8 cellular contexts compared by ENCODE assay signal in the genomic region with DNA sequence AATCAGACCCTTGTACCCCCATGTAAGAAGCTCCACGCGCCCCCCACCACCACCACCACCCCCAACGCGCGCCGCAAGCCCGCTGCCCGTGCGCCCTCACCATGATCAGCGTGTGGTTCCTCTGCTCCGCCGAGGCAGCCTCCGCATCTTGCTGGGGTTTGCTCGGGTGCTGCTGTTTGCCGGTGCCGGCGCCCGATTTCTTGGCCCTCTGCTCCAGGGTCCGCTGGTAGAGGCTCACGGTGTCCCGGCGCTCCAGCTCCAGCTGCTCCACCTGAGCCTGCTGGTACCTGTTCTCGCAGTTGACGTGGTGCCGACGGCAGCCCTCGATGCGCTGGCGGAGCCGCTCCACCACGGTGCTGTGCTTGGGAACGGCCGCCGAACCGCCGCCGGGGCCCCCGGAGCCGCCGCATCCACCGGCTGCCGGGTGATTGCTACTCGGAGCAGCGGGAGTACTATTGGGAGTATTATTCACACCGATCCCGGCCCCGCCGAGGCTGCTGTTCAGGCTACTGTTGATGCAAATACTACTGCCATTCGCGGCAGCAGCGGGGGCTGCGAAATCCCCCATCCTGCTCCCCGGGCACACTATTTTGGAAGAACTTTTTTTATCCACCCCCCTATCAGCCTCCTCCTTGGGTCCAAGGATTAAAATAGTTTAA. TPM values are rescaled to one million over a fixed set of nuclear protein-coding genes. Genes with fewer than 3 reads are reported as not detected.
DNase-seq lines count a peak whose midpoint lies in the region; ATAC-seq and TF ChIP-seq lines count a peak whose summit lies in the region.

No MANE protein-coding gene starts in this region.

- no peaks in the 10 kb centered on the region for H3K27me3 Mint-ChIP-seq in Caco-2 (ENCODE audit: insufficient read depth, unreplicated experiment)

- H3K4me1 ChIP-seq in Caco-2 (peaks cover 11% of the 10 kb centered on the region; the same call in 1 of the 2 replicates), lower lobe of right lung (peaks cover 21% of the 10 kb centered on the region)

- peak overlapping the region; percentile 97 for H3K4me3 Mint-ChIP-seq in Caco-2 (ENCODE audit: unreplicated experiment)

- H3K27me3 ChIP-seq in Caco-2 (replicated peaks; ENCODE audit: control insufficient read depth, insufficient read depth, low read length) = no peaks in the 10 kb centered on the region
- no peaks in the 10 kb centered on the region for H3K27me3 ChIP-seq in lower lobe of right lung (ENCODE audit: low read depth)

- H3K27ac ChIP-seq in lower lobe of right lung = peak overlapping the region; percentile 88

- no peaks in the 10 kb centered on the region for H3K9me3 ChIP-seq in Caco-2
- no peaks in the 10 kb centered on the region for H3K9me3 ChIP-seq in lower lobe of right lung

- ATAC-seq in lower lobe of right lung (peak; percentile 1 to 11), GM21825 (IDR thresholded peaks at IDR 0.05; ENCODE audit: unreplicated experiment) (no peak), GM21423 (IDR thresholded peaks at IDR 0.05; ENCODE audit: unreplicated experiment) (no peak)

- H3K9me3 Mint-ChIP-seq in Caco-2 (ENCODE audit: unreplicated experiment) = no peaks in the 10 kb centered on the region

- POLR2A ChIA-PET in Caco-2 (lab: Charles Lee) = interaction anchor here (1.8 kb wide), 1 partner anchor 133 kb away, joined by 8 read pairs; no protein-coding TSS in a partner anchor

- intact Hi-C loops in Caco-2 (cut with micrococcal nuclease; ENCODE audit: unreplicated experiment) = loop anchor here (1.0 to 5.0 kb wide), 2 partner anchors 101 to 486 kb away; partner anchors contain the start of gene MGST2
- intact Hi-C loops in lower lobe of right lung (cut with DNase I) = loop anchor here (10.0 kb wide), 1 partner anchor 92 kb away; no protein-coding TSS in a partner anchor

- BruUV-seq in Caco-2 (replicated peaks; lab: Mats Ljungman, UMichigan) = no TSS peak

- H3K4me1 Mint-ChIP-seq in Caco-2 (ENCODE audit: low read depth, unreplicated experiment) = peaks cover 8% of the 10 kb centered on the region

- DNase-seq in Caco-2 (peak; percentile 50 to 52), LNCaP clone FGC (ENCODE audit: low read depth) (no peak), lower lobe of right lung (peak; percentile 76)
- peak; percentile 37 to 48 for DNase-seq in activated CD4-positive, alpha-beta T cell treated with anti-CD3 and anti-CD28 coated beads, Interleukin-2, amount 50 U/mL, for 48 hours
- DNase-seq in effector CD4-positive, alpha-beta T cell = peak; percentile 38
- DNase-seq in stimulated activated CD4-positive, alpha-beta T cell treated with anti-CD3 and anti-CD28 coated beads, TNF-alpha, amount 100 ng/mL, for 4 hours (ENCODE audit: low read depth in 3 of 3) = peak; percentile 21 to 27 (median 25)

- CTCF ChIA-PET in Caco-2 (lab: Charles Lee) = interaction anchor here (0.6 to 1.1 kb wide), 3 partner anchors 99 to 134 kb away, joined by 3 read pairs; no protein-coding TSS in a partner anchor

- H3K36me3 ChIP-seq in Caco-2 (ENCODE audit: control insufficient read depth, insufficient read depth, low read length) (no peaks in the 10 kb centered on the region), lower lobe of right lung (no peaks in the 10 kb centered on the region)

- TF ChIP-seq CTCF in Caco-2 (IDR thresholded peaks at IDR 0.05; ENCODE audit: insufficient read depth in 1 of 2, low read depth in 1 of 2, low read length in 1 of 2, severe bottlenecking in 1 of 2, unreplicated experiment in 1 of 2) (no peak), LNCaP clone FGC (IDR thresholded peaks at IDR 0.05; ENCODE audit: control insufficient read depth, extremely low read depth, insufficient read depth) (no peak), lower lobe of right lung (IDR thresholded peaks at IDR 0.05) (no peak)

- H3K27ac Mint-ChIP-seq in Caco-2 (ENCODE audit: unreplicated experiment) = peak overlapping the region; percentile 97

- H3K36me3 Mint-ChIP-seq in Caco-2 (ENCODE audit: insufficient read depth, unreplicated experiment) = peaks cover 28% of the 10 kb centered on the region

- H3K4me3 ChIP-seq in Caco-2 (ENCODE audit: low read depth, low read length) (peak overlapping the region; percentile 91), LNCaP clone FGC (ENCODE audit: low read depth, low read length) (peak overlapping the region; percentile 64), lower lobe of right lung (peak overlapping the region; percentile 65)

RNA-seq across cellular contexts. Expression of gene MAML3, which starts 1.1 kb away (rescaled TPM):
- 12.1 TPM in 2 replicates for total RNA-seq in Caco-2 (2022)
- total RNA-seq in lower lobe of right lung = 12.5 TPM

Comparison
In these comparisons a context has a peak if more than half of its experiments do, and no peak if none do; other contexts are left out.
1. ATAC-seq: peak in lower lobe of right lung (2 of 2); none in GM21825 (single experiment) and GM21423 (single experiment).
2. Peak in every context shown above with its lines, with median percentiles within 50 percentile points of each other: H3K4me3 ChIP-seq.